In genomic region chr1:35883681-35884155, GRCh38 we compare ENCODE assay signal across 8 cellular contexts. TPM values are rescaled to one million over a fixed set of nuclear protein-coding genes. Genes with fewer than 3 reads are reported as not detected.
DNase-seq lines count a peak whose midpoint lies in the region; ATAC-seq and TF ChIP-seq lines count a peak whose summit lies in the region.

No MANE protein-coding gene starts in this region.

- peaks cover 1% of the 10 kb centered on the region for H3K27me3 Mint-ChIP-seq in activated CD4-positive, alpha-beta T cell treated with anti-CD3 and anti-CD28 coated beads, Interleukin-2, amount 10 ng/mL, durations not matched to agents 7 days and 5 days

- H3K27ac ChIP-seq in lower lobe of right lung = peak overlapping the region; percentile 74

- intact Hi-C loops in lower lobe of right lung (cut with DNase I) = no loop called here

- no peaks in the 10 kb centered on the region for H3K27me3 ChIP-seq in lower lobe of right lung (ENCODE audit: low read depth)

- no peak for TF ChIP-seq CTCF in GM20000 (IDR thresholded peaks at IDR 0.05; ENCODE audit: extremely low read depth, missing control alignments)
- no peak for TF ChIP-seq CTCF in lower lobe of right lung (IDR thresholded peaks at IDR 0.05)

- H3K36me3 Mint-ChIP-seq in activated CD4-positive, alpha-beta T cell treated with anti-CD3 and anti-CD28 coated beads, Interleukin-2, amount 10 ng/mL, durations not matched to agents 7 days and 5 days (ENCODE audit: low read depth) = peaks cover 3% of the 10 kb centered on the region

- H3K4me1 ChIP-seq in lower lobe of right lung = peaks cover 44% of the 10 kb centered on the region

- POLR2A ChIA-PET in activated CD4-positive, alpha-beta T cell treated with anti-CD3 and anti-CD28 coated beads, Interleukin-2, amount 10 ng/mL, durations not matched to agents 7 days and 5 days (lab: Charles Lee) = no interaction called here

- H3K27ac Mint-ChIP-seq in activated CD4-positive, alpha-beta T cell treated with anti-CD3 and anti-CD28 coated beads, Interleukin-2, amount 10 ng/mL, durations not matched to agents 7 days and 5 days = peak overlapping the region; percentile 84

- peak; percentile 80 for DNase-seq in AG20443 (ENCODE audit: low spot score)
- DNase-seq in GM20000 (ENCODE audit: low spot score) = peak; percentile 78
- peak; percentile 35 for DNase-seq in NCI-H146 treated with DMSO at 0.1 percent for 48 hours (lab: John Stamatoyannopoulos, UW; ENCODE audit: unreplicated experiment)
- peak; percentile 37 for DNase-seq in activated CD4-positive, alpha-beta T cell treated with anti-CD3 and anti-CD28 coated beads, Interleukin-2, amount 10 ng/mL, durations not matched to agents 7 days and 5 days
- DNase-seq in dermis blood vessel endothelial cell = peak; percentile 50
- peak; percentile 63 for DNase-seq in lower lobe of right lung
- peak; percentile 6 for DNase-seq in stimulated activated CD8-positive, alpha-beta memory T cell treated with anti-CD3 and anti-CD28 coated beads, Interleukin-15, amount 100 ng/mL, for 24 hours (ENCODE audit: low read depth)
- no peak for DNase-seq in inferior parietal cortex (ENCODE audit: extremely low spot score)

- CTCF ChIA-PET in activated CD4-positive, alpha-beta T cell treated with anti-CD3 and anti-CD28 coated beads, Interleukin-2, amount 10 ng/mL, durations not matched to agents 7 days and 5 days (lab: Charles Lee) = interaction anchor here (0.6 to 1.3 kb wide), 16 partner anchors 8 to 490 kb away, joined by 3 to 6 read pairs (median 4); no protein-coding TSS in a partner anchor

- H3K4me3 ChIP-seq in lower lobe of right lung = peak overlapping the region; percentile 98

- H3K4me1 Mint-ChIP-seq in activated CD4-positive, alpha-beta T cell treated with anti-CD3 and anti-CD28 coated beads, Interleukin-2, amount 10 ng/mL, durations not matched to agents 7 days and 5 days = peaks cover 47% of the 10 kb centered on the region

- peaks cover 6% of the 10 kb centered on the region for H3K36me3 ChIP-seq in lower lobe of right lung

- H3K4me3 Mint-ChIP-seq in activated CD4-positive, alpha-beta T cell treated with anti-CD3 and anti-CD28 coated beads, Interleukin-2, amount 10 ng/mL, durations not matched to agents 7 days and 5 days = peak overlapping the region; percentile 92

- H3K9me3 Mint-ChIP-seq in activated CD4-positive, alpha-beta T cell treated with anti-CD3 and anti-CD28 coated beads, Interleukin-2, amount 10 ng/mL, durations not matched to agents 7 days and 5 days = no peaks in the 10 kb centered on the region

- ATAC-seq in lower lobe of right lung = peak; percentile 56 to 66

- H3K9me3 ChIP-seq in lower lobe of right lung = no peaks in the 10 kb centered on the region

RNA-seq across cellular contexts. Expression of gene AGO1, which starts 0.7 kb away (rescaled TPM):
- 10 to 100 TPM; 22.3 to 22.4 TPM for total RNA-seq in activated CD4-positive, alpha-beta T cell treated with anti-CD3 and anti-CD28 coated beads, Interleukin-2, amount 10 ng/mL, durations not matched to agents 7 days and 5 days
- 9.7 and 29.3 TPM in 2 replicates for total RNA-seq in dermis blood vessel endothelial cell
- total RNA-seq in lower lobe of right lung = 26.9 TPM

RNA-seq across cellular contexts. Expression of gene AGO3, which starts 47.2 kb away (rescaled TPM):
- 10 to 100 TPM; 28.7 to 29.4 TPM for total RNA-seq in activated CD4-positive, alpha-beta T cell treated with anti-CD3 and anti-CD28 coated beads, Interleukin-2, amount 10 ng/mL, durations not matched to agents 7 days and 5 days
- 20.8 and 21.8 TPM in 2 replicates for total RNA-seq in dermis blood vessel endothelial cell
- 33.9 TPM for total RNA-seq in lower lobe of right lung
